Comparison of ENCODE assay signal across 8 cellular contexts in genomic region chr3:39763390-39763789, GRCh38.
"Had no signal": no experiment of that assay in that cellular context is flagged by ENCODE, and none has a peak within 500 bp of the region (broad histone marks: within the 10 kb centered on the region; RNA-seq: fewer than 3 reads in every experiment).

No MANE protein-coding gene starts in this region.

- H3K4me3 ChIP-seq: GM23338 had no signal

- FAIRE-seq: H1, H54, HTR-8/SVneo had no signal

- DNase-seq: H9, HCEC 1CT, KBM-7 had no signal

- H3K9ac ChIP-seq: KMS-11 had no signal

- H3K27ac ChIP-seq: KMS-11 had no signal

- H2AFZ ChIP-seq: GM23338 had no signal

- H3K4me2 ChIP-seq: GM23338, KMS-11 had no signal

- ATAC-seq: GM23338 had no signal
